8 cellular contexts compared by ENCODE assay signal in the genomic region with DNA sequence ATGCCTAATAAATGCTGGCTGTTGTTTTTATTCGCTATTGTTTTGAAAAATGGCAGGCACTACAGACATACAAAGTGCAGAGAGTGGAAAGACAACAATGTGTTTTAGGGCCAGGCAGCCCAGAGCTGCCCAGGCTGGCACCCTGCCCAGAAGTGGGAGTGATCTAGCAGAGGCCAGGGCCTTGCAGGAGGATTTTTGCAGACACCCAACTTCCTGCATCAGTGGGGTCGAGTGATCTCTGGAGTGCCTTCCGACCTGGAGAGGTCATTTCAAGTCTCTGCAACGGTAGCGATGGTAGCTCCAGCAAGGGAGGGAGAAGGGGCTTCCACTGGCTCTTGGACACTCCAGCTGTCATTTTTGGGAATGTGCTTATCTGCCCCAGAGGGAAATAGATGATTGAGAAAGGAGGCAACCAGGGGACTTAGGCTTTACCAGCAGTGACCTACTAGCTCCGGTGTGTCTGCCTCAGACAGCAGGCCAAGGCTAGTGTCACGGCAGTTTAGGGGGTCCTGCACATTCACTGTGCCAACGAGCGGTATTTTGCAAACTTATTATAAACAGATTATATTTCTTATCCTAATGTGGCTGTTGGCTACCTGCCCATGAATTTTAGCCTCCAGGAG.
DNase-seq lines count a peak whose midpoint lies in the region; TF ChIP-seq lines count a peak whose summit lies in the region.
"Not testable (repeated sequence)": the region's sequence is repeated elsewhere in the genome, so short reads cannot be mapped to it uniquely, and the experiment has no call there.

No MANE protein-coding gene starts in this region.

- intact Hi-C loops in stomach (cut with DNase I; ENCODE audit: low total_unique reads): not testable (repeated sequence)

- not testable (repeated sequence) for H3K27ac ChIP-seq in stomach

- H3K4me3 ChIP-seq in astrocyte of the spinal cord (ENCODE audit: low read depth, low read length); fibroblast of mammary gland (ENCODE audit: control insufficient read depth, low read depth, low read length); stomach: not testable (repeated sequence)

- DNase-seq in CD1c-positive myeloid dendritic cell (ENCODE audit: extremely low spot score): peak; percentile 2
- peak; percentile 50 for DNase-seq in LHCN-M2 (ENCODE audit: low read depth)
- DNase-seq in activated CD4-positive, alpha-beta T cell treated with anti-CD3 and anti-CD28 coated beads for 48 hours: peak; percentile 55
- peak; percentile 36 for DNase-seq in astrocyte of the spinal cord (ENCODE audit: low read depth, low spot score)
- peak; percentile 42 for DNase-seq in fibroblast of mammary gland (ENCODE audit: low read depth)
- peak; percentile 47 for DNase-seq in kidney tubule cell (ENCODE audit: low spot score)
- peak; percentile 40 for DNase-seq in pons (ENCODE audit: low spot score)
- peak; percentile 82 for DNase-seq in stomach

- not testable (repeated sequence) for H3K9me3 ChIP-seq in stomach

- not testable (repeated sequence) for TF ChIP-seq POLR2A in stomach (IDR thresholded peaks at IDR 0.05)

- H3K4me1 ChIP-seq in stomach: not testable (repeated sequence)

- H3K27me3 ChIP-seq in stomach: not testable (repeated sequence)

- WGBS in stomach, 5 donors: 0 to 27% (median 15%) methylated on average over 2 to 8 of the region's 9 CpGs; no CpG with 5 or more reads in 1 of the 5 donors

- TF ChIP-seq EP300 in stomach (IDR thresholded peaks at IDR 0.05): not testable (repeated sequence)

- not testable (repeated sequence) for H3K36me3 ChIP-seq in stomach

- not testable (repeated sequence) for TF ChIP-seq CTCF in astrocyte of the spinal cord (IDR thresholded peaks at IDR 0.05; ENCODE audit: low read depth, low read length); fibroblast of mammary gland (conservative IDR thresholded peaks at IDR 0.05; ENCODE audit: control insufficient read depth, insufficient read depth, low read depth, low read length); stomach (IDR thresholded peaks at IDR 0.05)

- in situ Hi-C loops in astrocyte of the spinal cord (cut with HindIII; ENCODE audit: low sequenced_read_pairs): not testable (repeated sequence)

Comparison
In these comparisons a context has a peak if more than half of its experiments do, and no peak if none do; other contexts are left out.
1. DNase-seq: peak in every context shown above with its lines; median percentile 82 in stomach; 55 in activated CD4-positive, alpha-beta T cell treated with anti-CD3 and anti-CD28 coated beads for 48 hours; 50 in LHCN-M2; 47 in kidney tubule cell; 42 in fibroblast of mammary gland; 40 in pons; 36 in astrocyte of the spinal cord; 2 in CD1c-positive myeloid dendritic cell.